In the genomic region with DNA sequence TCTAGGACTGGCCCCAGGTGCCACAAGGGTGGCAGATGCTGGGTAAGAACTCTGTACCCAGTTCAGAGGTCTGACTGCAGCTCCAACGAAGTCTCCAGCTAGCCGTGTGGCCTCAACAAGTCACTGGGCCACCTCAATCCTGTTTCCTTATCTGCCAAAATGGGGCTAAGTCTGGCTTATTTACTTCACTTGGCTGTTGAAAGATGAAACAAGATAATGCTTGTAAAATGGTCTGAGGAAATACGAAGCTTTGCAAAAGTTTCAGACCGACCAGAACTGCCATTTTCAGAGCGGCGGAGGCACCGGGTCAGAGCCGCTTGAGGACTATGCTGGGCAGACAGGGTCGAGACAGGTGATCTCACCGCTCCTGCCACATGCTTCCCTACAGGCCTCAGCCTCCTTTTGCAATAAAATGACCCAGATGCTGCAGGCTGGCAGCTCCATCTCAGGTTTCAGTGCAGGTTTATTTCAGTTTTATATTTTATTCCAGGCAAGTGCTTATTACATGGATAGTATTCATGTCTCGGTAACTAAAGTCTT, we compare ENCODE assay signal across 1 cellular context.
TF ChIP-seq lines count a peak whose summit lies in the region.

No MANE protein-coding gene starts in this region.

TF ChIP-seq in SK-N-SH, 30 proteins besides CTCF, POLR2A, EP300 and RAD21 (continued from another document):
- TF ChIP-seq, protein P1, sequence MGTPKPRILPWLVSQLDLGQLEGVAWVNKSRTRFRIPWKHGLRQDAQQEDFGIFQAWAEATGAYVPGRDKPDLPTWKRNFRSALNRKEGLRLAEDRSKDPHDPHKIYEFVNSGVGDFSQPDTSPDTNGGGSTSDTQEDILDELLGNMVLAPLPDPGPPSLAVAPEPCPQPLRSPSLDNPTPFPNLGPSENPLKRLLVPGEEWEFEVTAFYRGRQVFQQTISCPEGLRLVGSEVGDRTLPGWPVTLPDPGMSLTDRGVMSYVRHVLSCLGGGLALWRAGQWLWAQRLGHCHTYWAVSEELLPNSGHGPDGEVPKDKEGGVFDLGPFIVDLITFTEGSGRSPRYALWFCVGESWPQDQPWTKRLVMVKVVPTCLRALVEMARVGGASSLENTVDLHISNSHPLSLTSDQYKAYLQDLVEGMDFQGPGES (IDR thresholded peaks at IDR 0.05; ENCODE audit: low read depth, low read length), result no peak
- TF ChIP-seq POLR2AphosphoS5 (IDR thresholded peaks at IDR 0.05; ENCODE audit: low read depth, low read length) (no peak), ELF1 (IDR thresholded peaks at IDR 0.05) (no peak)
- TF ChIP-seq, protein P2, sequence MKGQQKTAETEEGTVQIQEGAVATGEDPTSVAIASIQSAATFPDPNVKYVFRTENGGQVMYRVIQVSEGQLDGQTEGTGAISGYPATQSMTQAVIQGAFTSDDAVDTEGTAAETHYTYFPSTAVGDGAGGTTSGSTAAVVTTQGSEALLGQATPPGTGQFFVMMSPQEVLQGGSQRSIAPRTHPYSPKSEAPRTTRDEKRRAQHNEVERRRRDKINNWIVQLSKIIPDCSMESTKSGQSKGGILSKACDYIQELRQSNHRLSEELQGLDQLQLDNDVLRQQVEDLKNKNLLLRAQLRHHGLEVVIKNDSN (IDR thresholded peaks at IDR 0.05; ENCODE audit: borderline replicate concordance, low read depth), result no peak
